Comparison of ENCODE assay signal across 8 cellular contexts in the genomic region with DNA sequence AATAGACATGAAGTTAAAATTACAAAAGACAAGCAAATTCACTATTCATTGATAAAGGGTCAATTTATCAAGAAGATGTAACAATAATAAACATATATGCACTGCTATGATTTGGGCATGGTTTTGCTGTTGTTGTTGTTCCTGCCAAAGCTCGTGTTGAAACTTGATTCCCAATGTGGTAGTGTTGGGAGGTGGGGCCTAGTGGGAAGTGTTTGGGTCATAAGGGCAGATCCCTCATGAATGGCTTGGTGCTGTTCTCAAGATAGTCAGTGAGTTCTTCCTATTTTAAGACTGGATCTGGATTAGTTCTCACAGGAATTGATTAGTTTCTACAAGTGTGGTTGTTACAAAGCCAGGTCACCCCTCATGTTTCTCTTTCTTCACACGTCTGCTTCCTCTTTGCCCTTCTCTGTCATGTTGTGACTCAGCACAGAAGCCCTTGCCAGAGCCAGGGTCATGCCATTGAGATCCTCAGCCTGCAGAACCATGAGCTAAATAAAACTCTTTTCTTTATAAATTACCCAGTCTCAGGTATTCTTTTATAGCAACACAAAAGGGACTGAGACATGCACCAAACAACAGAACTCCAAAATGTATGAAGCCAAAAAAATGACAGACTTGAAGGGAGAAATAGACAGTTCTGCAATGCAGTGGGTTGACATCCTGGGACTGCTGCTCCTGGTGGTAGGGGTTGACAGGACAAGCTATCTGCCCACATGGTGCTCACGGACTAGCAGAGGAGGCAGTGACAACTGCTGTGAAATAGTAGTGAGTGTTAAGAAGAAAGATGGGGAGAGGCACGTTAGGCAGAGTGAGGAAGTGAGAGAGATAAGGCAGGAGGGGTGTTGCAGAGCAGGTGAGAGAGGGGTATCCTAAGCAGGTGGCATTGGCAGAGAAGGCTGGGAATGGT. TPM values are rescaled to one million over a fixed set of nuclear protein-coding genes. Genes with fewer than 3 reads are reported as not detected.
DNase-seq lines count a peak whose midpoint lies in the region; ATAC-seq and TF ChIP-seq lines count a peak whose summit lies in the region.

No MANE protein-coding gene starts in this region.

- CTCF ChIA-PET in GM10248 (lab: Yijun Ruan, JAX): interaction anchor here (0.8 to 5.3 kb wide), 57 partner anchors 11 to 846 kb away, joined by 3 to 134 read pairs (median 7); partner anchors contain the start of genes CFAP53, MBD1, MYO5B and SKA1

- H3K27ac ChIP-seq in WERI-Rb-1: no peak overlapping the region
- no peak overlapping the region for H3K27ac ChIP-seq in suprapubic skin

- peak; percentile 30 for TF ChIP-seq CTCF in GM10248 (IDR thresholded peaks at IDR 0.05; ENCODE audit: control extremely low read depth, extremely low read depth, low read depth, missing control alignments)
- peak; percentile 37; the same call in 1 of the 2 replicates for TF ChIP-seq CTCF in WERI-Rb-1 (IDR thresholded peaks at IDR 0.05; ENCODE audit: low read depth, low read length)
- no peak for TF ChIP-seq CTCF in natural killer cell (IDR thresholded peaks at IDR 0.05)
- no peak for TF ChIP-seq CTCF in lower leg skin (IDR thresholded peaks at IDR 0.05)
- no peak for TF ChIP-seq CTCF in suprapubic skin (IDR thresholded peaks at IDR 0.05)

- H3K27me3 ChIP-seq in WERI-Rb-1 (ENCODE audit: insufficient read depth, low read depth, severe bottlenecking) (no peaks in the 10 kb centered on the region), suprapubic skin (peaks cover 6% of the 10 kb centered on the region)

- H3K36me3 ChIP-seq in WERI-Rb-1 (no peaks in the 10 kb centered on the region), suprapubic skin (no peaks in the 10 kb centered on the region)

- intact Hi-C loops in natural killer cell (cut with micrococcal nuclease) (loop anchor here (5.0 kb wide), 2 partner anchors 89 to 1679 kb away; partner anchors contain the start of gene CFAP53), lower leg skin (cut with DNase I; ENCODE audit: low total_unique reads) (no loop called here)

- WGBS in lower leg skin, 2 donors: 30% methylated on average over 4 of the region's 4 CpGs
- 29% methylated on average over 4 of the region's 4 CpGs for WGBS in suprapubic skin

- TF ChIP-seq EP300 in suprapubic skin (IDR thresholded peaks at IDR 0.05): no peak

- TF ChIP-seq POLR2A in lower leg skin (IDR thresholded peaks at IDR 0.05): no peak
- no peak for TF ChIP-seq POLR2A in suprapubic skin (IDR thresholded peaks at IDR 0.05)

- no peaks in the 10 kb centered on the region for H3K4me1 ChIP-seq in suprapubic skin

- H3K36me3 Mint-ChIP-seq in natural killer cell: no peaks in the 10 kb centered on the region

- H3K4me1 Mint-ChIP-seq in natural killer cell: peaks cover 5 to 7% of the 10 kb centered on the region in 2 donors

- peak; percentile 34 for DNase-seq in GM10248 (ENCODE audit: extremely low spot score)
- DNase-seq in WERI-Rb-1: no peak
- no peak for DNase-seq in natural killer cell
- no peak for DNase-seq in lower leg skin (ENCODE audit: low spot score in 2 of 2)
- no peak for DNase-seq in suprapubic skin (ENCODE audit: low spot score in 2 of 2)
- no peak for DNase-seq in NCI-H446 (lab: John Stamatoyannopoulos, UW)

- H3K27ac Mint-ChIP-seq in natural killer cell: peak overlapping the region in 1 of 2 donors; percentile 14

- POLR2A ChIA-PET in GM10248 (lab: Yijun Ruan, JAX): interaction anchor here (0.9 kb wide), 1 partner anchor 75 kb away, joined by 4 read pairs; the partner anchor contains the start of gene MBD1

- H3K4me3 Mint-ChIP-seq in natural killer cell: no peak overlapping the region

- ATAC-seq in GM21390 (IDR thresholded peaks at IDR 0.05; ENCODE audit: unreplicated experiment) (peak; percentile 81), HG03521 (IDR thresholded peaks at IDR 0.05; ENCODE audit: unreplicated experiment) (peak; percentile 67), natural killer cell (peak in 2 of 3 donors; percentile 25 to 54)

- H3K9me3 Mint-ChIP-seq in natural killer cell: no peaks in the 10 kb centered on the region

- no peaks in the 10 kb centered on the region for H3K9me3 ChIP-seq in WERI-Rb-1 (ENCODE audit: severe bottlenecking)
- no peaks in the 10 kb centered on the region for H3K9me3 ChIP-seq in suprapubic skin

- H3K27me3 Mint-ChIP-seq in natural killer cell (ENCODE audit: low read depth in 2 of 2): peaks cover 12 to 36% of the 10 kb centered on the region in 2 donors

- H3K4me3 ChIP-seq in WERI-Rb-1 (ENCODE audit: low read depth, low read length) (no peak overlapping the region), lower leg skin (ENCODE audit: low read depth, poor library complexity, severe bottlenecking) (no peak overlapping the region), suprapubic skin (no peak overlapping the region)

RNA-seq across cellular contexts. Expression of gene SKA1, which starts 18.6 kb away (rescaled TPM):
- total RNA-seq in natural killer cell (1 to 10 TPM; 1.1 to 1.2 (median 1.2) TPM), lower leg skin (under 1 TPM; 0.07 to 0.68 (median 0.27) TPM), suprapubic skin (1 to 10 TPM in 1 of 4 donors, under 1 TPM in 3; 0.51 to 2.9 (median 0.92) TPM)

Comparison
In these comparisons a context has a peak if more than half of its experiments do, and no peak if none do; other contexts are left out.
1. CTCF ChIP-seq: peak in GM10248 (single experiment) and WERI-Rb-1 (single experiment); none in natural killer cell (single experiment), lower leg skin (0 of 3) and suprapubic skin (0 of 2).
2. Peak in every context shown above with its lines, with median percentiles within 50 percentile points of each other: ATAC-seq.